Comparison of ENCODE assay signal across 21 cellular contexts in the genomic region with DNA sequence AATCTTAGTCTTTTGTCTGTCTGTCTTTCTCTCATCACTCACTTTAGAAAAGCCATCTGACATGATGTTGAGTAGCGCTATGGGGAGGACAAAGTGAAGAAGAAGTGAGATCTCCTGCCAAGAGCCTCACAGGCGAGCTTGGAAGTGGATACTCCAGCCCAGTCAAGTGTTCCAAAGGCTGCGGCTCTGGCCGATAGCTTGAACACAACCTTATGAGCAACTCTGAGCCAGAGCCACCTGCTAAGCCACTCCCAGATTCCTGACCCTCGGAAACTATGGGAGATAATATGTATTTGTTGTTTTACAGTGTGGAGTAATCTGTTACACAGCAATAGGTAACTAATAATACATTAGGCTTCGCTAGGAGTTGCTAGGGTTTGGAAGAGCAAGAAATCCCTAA.
DNase-seq lines count a peak whose midpoint lies in the region; ATAC-seq and TF ChIP-seq lines count a peak whose summit lies in the region.
"Had no signal": no experiment of that assay in that cellular context is flagged by ENCODE, and none has a peak within 500 bp of the region (broad histone marks: within the 10 kb centered on the region; RNA-seq: fewer than 3 reads in every experiment).

No MANE protein-coding gene starts in this region.

- no peak overlapping the region for H2BK5ac ChIP-seq in trophoblast cell (ENCODE audit: low read depth, low read length, poor library complexity)

- no peaks in the 10 kb centered on the region for H3K27me3 ChIP-seq in trophoblast cell (ENCODE audit: insufficient read depth, low read length)
- H3K27me3 ChIP-seq: MG63 had no signal

- H2BK120ac ChIP-seq in trophoblast cell (ENCODE audit: insufficient read depth, low read length, poor library complexity), result no peak overlapping the region

- H2AK5ac ChIP-seq in trophoblast cell (ENCODE audit: low read length), result no peak overlapping the region

- H4K12ac ChIP-seq in trophoblast cell (ENCODE audit: low read depth, low read length), result no peak overlapping the region

- no peak overlapping the region for H3K18ac ChIP-seq in trophoblast cell (ENCODE audit: low read length)

- H3K4me3 Mint-ChIP-seq in glutamatergic neuron (ENCODE audit: unreplicated experiment), result peak overlapping the region; percentile 13
- H3K4me3 Mint-ChIP-seq in activated naive CD8-positive, alpha-beta T cell treated with anti-CD3 and anti-CD28 coated beads for 36 hours, result no peak overlapping the region
- H3K4me3 Mint-ChIP-seq: CD4-positive, alpha-beta T cell had no signal

- H3K36me3 ChIP-seq in trophoblast cell (ENCODE audit: control insufficient read depth in 1 of 2, insufficient read depth in 2 of 2, low read length in 2 of 2), result no peaks in the 10 kb centered on the region
- H3K36me3 ChIP-seq: MG63 had no signal

- H4K91ac ChIP-seq in trophoblast cell (ENCODE audit: low read depth, low read length), result no peak overlapping the region

- H3K4me1 Mint-ChIP-seq in glutamatergic neuron (ENCODE audit: low read depth, unreplicated experiment), result peaks cover 58% of the 10 kb centered on the region
- H3K4me1 Mint-ChIP-seq in activated naive CD8-positive, alpha-beta T cell treated with anti-CD3 and anti-CD28 coated beads for 36 hours, result peaks cover 15% of the 10 kb centered on the region

- H3K79me1 ChIP-seq in trophoblast cell (ENCODE audit: low read length), result no peaks in the 10 kb centered on the region

- H3K79me2 ChIP-seq in trophoblast cell (ENCODE audit: control insufficient read depth, insufficient read depth, low read length, poor library complexity), result no peaks in the 10 kb centered on the region

- peak; percentile 70 for ATAC-seq in left ventricle myocardium superior
- no peak for ATAC-seq in left cardiac atrium
- ATAC-seq: A549 had no signal

- peaks cover 7% of the 10 kb centered on the region for H3K9me3 Mint-ChIP-seq in glutamatergic neuron (ENCODE audit: unreplicated experiment)
- no peaks in the 10 kb centered on the region for H3K9me3 Mint-ChIP-seq in activated naive CD8-positive, alpha-beta T cell treated with anti-CD3 and anti-CD28 coated beads for 36 hours
- H3K9me3 Mint-ChIP-seq: CD4-positive, alpha-beta T cell had no signal

- no peak overlapping the region for H3K14ac ChIP-seq in trophoblast cell (ENCODE audit: low read length)

- H3K27me3 Mint-ChIP-seq in glutamatergic neuron (ENCODE audit: unreplicated experiment), result peaks cover 7% of the 10 kb centered on the region
- H3K27me3 Mint-ChIP-seq in activated naive CD8-positive, alpha-beta T cell treated with anti-CD3 and anti-CD28 coated beads for 36 hours, result peaks cover 7% of the 10 kb centered on the region
- H3K27me3 Mint-ChIP-seq: CD4-positive, alpha-beta T cell had no signal

- no peak overlapping the region for H3K4ac ChIP-seq in trophoblast cell (ENCODE audit: low read depth, low read length)

- intact Hi-C loops in left ventricle myocardium superior (cut with micrococcal nuclease), result no loop called here
- intact Hi-C loops in left cardiac atrium (cut with DNase I), result no loop called here

- TF ChIP-seq CTCF in glutamatergic neuron (IDR thresholded peaks at IDR 0.05; ENCODE audit: partially characterized antibody, unreplicated experiment), result no peak

- peak overlapping the region; percentile 24 for H3K27ac Mint-ChIP-seq in glutamatergic neuron (ENCODE audit: unreplicated experiment)
- H3K27ac Mint-ChIP-seq in activated naive CD8-positive, alpha-beta T cell treated with anti-CD3 and anti-CD28 coated beads for 36 hours, result no peak overlapping the region
- H3K27ac Mint-ChIP-seq: CD4-positive, alpha-beta T cell had no signal

- no peak overlapping the region for H3K23ac ChIP-seq in trophoblast cell (ENCODE audit: low read length)

- peaks cover 0 to 2% of the 10 kb centered on the region in 2 experiments for H3K4me1 ChIP-seq in trophoblast cell (ENCODE audit: control insufficient read depth in 1 of 2, insufficient read depth in 2 of 2, low read length in 2 of 2)

- no peaks in the 10 kb centered on the region for H3K36me3 Mint-ChIP-seq in glutamatergic neuron (ENCODE audit: unreplicated experiment)
- H3K36me3 Mint-ChIP-seq in activated naive CD8-positive, alpha-beta T cell treated with anti-CD3 and anti-CD28 coated beads for 36 hours, result peaks cover 9% of the 10 kb centered on the region

- no peak overlapping the region for H4K8ac ChIP-seq in trophoblast cell (ENCODE audit: low read depth, low read length)

- no peak overlapping the region for H3K4me2 ChIP-seq in trophoblast cell (ENCODE audit: low read length)
- H3K4me2 ChIP-seq: A549 had no signal

- H3K9ac ChIP-seq in trophoblast cell (ENCODE audit: low read length), result no peak overlapping the region

- no peak overlapping the region for H3K27ac ChIP-seq in trophoblast cell (ENCODE audit: low read depth, low read length)
- H3K27ac ChIP-seq: A549, SK-N-MC had no signal

- H3K4me3 ChIP-seq in trophoblast cell (ENCODE audit: low read depth, low read length), result no peak overlapping the region
- H3K4me3 ChIP-seq: A549, MG63, SK-N-MC had no signal

- WGBS in trophoblast cell (ENCODE audit: extremely low coverage, insufficient coverage, insufficient read length), result no CpG with 5 or more reads among the region's 6 CpGs

- DNase-seq in left ventricle myocardium superior (no peak), left cardiac atrium (no peak), glutamatergic neuron (no peak), trophoblast cell (peak; percentile 17 to 57), T1000 (lab: John Stamatoyannopoulos, UW) (no peak)
- DNase-seq in stimulated activated naive CD4-positive, alpha-beta T cell treated with Interleukin-2 at 50 U/mL for 16 hours (lab: John Stamatoyannopoulos, UW), result no peak
- DNase-seq in activated naive CD8-positive, alpha-beta T cell treated with anti-CD3 and anti-CD28 coated beads for 36 hours, result no peak
- DNase-seq: Calu3; CD4-positive, alpha-beta T cell; EL; GOT3; Kasumi-1; MG63; NCI-H1048; NCI-H1436 treated with DMSO at 0.1 percent for 48 hours; NCI-H2081; NCI-H2227 treated with DMSO at 0.1 percent for 48 hours; NCI-H526; SHP77 had no signal

- no peak overlapping the region for H2BK12ac ChIP-seq in trophoblast cell (ENCODE audit: low read length)

- no peaks in the 10 kb centered on the region for H3K9me3 ChIP-seq in trophoblast cell (ENCODE audit: insufficient read depth, low read depth, low read length)
- H3K9me3 ChIP-seq: A549, MG63 had no signal

- H2AFZ ChIP-seq in trophoblast cell (ENCODE audit: insufficient read depth, low read length, poor library complexity), result no peak overlapping the region

Comparison
In these comparisons a context has a peak if more than half of its experiments do, and no peak if none do; other contexts are left out.
1. DNase-seq: peak in trophoblast cell (2 of 2); none in left ventricle myocardium superior (single experiment), left cardiac atrium (single experiment), glutamatergic neuron (single experiment), stimulated activated naive CD4-positive, alpha-beta T cell treated with Interleukin-2 at 50 U/mL for 16 hours (single experiment), T1000 (single experiment) and activated naive CD8-positive, alpha-beta T cell treated with anti-CD3 and anti-CD28 coated beads for 36 hours (single experiment).